Comparison of ENCODE assay signal across 13 cellular contexts in the genomic region with DNA sequence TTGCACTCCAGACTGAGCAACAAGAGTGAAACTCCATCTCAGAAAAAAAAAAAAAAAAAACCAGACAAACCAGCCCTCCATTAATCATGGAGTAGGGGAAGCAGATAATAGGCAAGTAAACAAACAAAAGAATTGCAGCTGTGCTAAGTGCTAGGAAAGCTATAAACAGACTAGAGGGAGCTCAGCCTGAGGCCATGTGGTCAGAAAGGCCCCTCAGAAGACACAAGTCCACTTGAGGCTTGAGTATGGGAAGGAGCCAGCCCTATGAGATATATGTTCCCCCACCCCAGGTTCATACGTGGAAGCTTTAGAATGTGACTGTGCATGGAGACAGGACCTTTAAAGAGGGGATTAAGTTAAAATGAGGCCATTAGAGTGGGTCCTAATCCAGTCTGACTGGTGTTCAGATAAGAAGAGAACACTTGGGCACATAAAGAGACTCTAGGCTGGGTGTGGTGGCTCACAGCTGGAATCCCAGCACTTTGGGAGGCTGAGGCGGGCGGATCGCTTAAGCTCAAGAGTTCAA.
A peak's percentile ranks its signal among the peaks of the same experiment; 100 is the strongest.
DNase-seq lines count a peak whose midpoint lies in the region; TF ChIP-seq lines count a peak whose summit lies in the region.
"Had no signal": no experiment of that assay in that cellular context is flagged by ENCODE, and none has a peak within 500 bp of the region (broad histone marks: within the 10 kb centered on the region; RNA-seq: fewer than 3 reads in every experiment).

No MANE protein-coding gene starts in this region.

- H3K4me3 ChIP-seq in A673 (ENCODE audit: low read depth, low read length, poor library complexity, severe bottlenecking) (no peak overlapping the region), dorsolateral prefrontal cortex (no peak overlapping the region)
- H3K4me3 ChIP-seq: prostate gland had no signal

- CTCF ChIA-PET in A673 (lab: Charles Lee) = no interaction called here

- BruUV-seq in A673 (replicated peaks; lab: Mats Ljungman, UMichigan) = no TSS peak

- no peaks in the 10 kb centered on the region for H3K36me3 ChIP-seq in A673 (ENCODE audit: insufficient read depth, low read length, poor library complexity, severe bottlenecking)
- H3K36me3 ChIP-seq: prostate gland had no signal

- intact Hi-C loops in A673 (cut with micrococcal nuclease; ENCODE audit: unreplicated experiment) (no loop called here), dorsolateral prefrontal cortex (cut with DNase I) (no loop called here)

- POLR2A ChIA-PET in A673 (lab: Charles Lee; ENCODE audit: low non-redundant PET) = no interaction called here

- TF ChIP-seq CTCF in A673 (conservative IDR thresholded peaks at IDR 0.05; ENCODE audit: low read depth, low read length) = no peak
- TF ChIP-seq CTCF in dorsolateral prefrontal cortex (IDR thresholded peaks at IDR 0.05 in 54 of 56, conservative IDR thresholded peaks at IDR 0.05 in 2 of 56; ENCODE audit: low read depth in 1 of 56, partially characterized antibody in 56 of 56) = no peak

- H3K9me3 ChIP-seq in A673 (ENCODE audit: low read depth, low read length, poor library complexity, severe bottlenecking) = no peaks in the 10 kb centered on the region
- H3K9me3 ChIP-seq: prostate gland had no signal

- DNase-seq in A673 (ENCODE audit: low spot score) = peak; percentile 9
- peak; percentile 89 for DNase-seq in H4 (ENCODE audit: low spot score)
- DNase-seq in NCI-H2227 treated with DMSO at 0.1 percent for 48 hours (lab: John Stamatoyannopoulos, UW) = peak; percentile 86
- peak; percentile 54 for DNase-seq in epithelial cell of prostate (ENCODE audit: low read depth, low spot score)
- no peak for DNase-seq in iPS-NIHi7 (ENCODE audit: extremely low spot score)
- DNase-seq in dorsolateral prefrontal cortex = no peak
- no peak for DNase-seq in SKM-1 (lab: John Stamatoyannopoulos, UW; ENCODE audit: unreplicated experiment)
- DNase-seq in hippocampal formation (lab: John Stamatoyannopoulos, UW) = no peak
- DNase-seq: activated CD4-positive, alpha-beta T cell treated with anti-CD3 and anti-CD28 coated beads, Interleukin-2, amount 10 ng/mL, durations not matched to agents 24 days and 14 days; activated effector memory CD4-positive, alpha-beta T cell treated with Interleukin-2 at 50 U/mL for 16 hours; Kasumi-1; stimulated activated CD4-positive, alpha-beta T cell treated with anti-CD3 and anti-CD28 coated beads, Interleukin-2, amount 100 ng/mL, for 48 hours had no signal

- H3K4me1 ChIP-seq in A673 (ENCODE audit: insufficient read depth, low read length, poor library complexity, severe bottlenecking) = no peaks in the 10 kb centered on the region
- H3K4me1 ChIP-seq: prostate gland had no signal

- H3K27ac ChIP-seq in A673 (ENCODE audit: low read depth, low read length, poor library complexity, severe bottlenecking) = no peak overlapping the region
- H3K27ac ChIP-seq in epithelial cell of prostate = peak overlapping the region; percentile 38
- H3K27ac ChIP-seq in dorsolateral prefrontal cortex = no peak overlapping the region
- H3K27ac ChIP-seq: prostate gland had no signal

- no peaks in the 10 kb centered on the region for H3K27me3 ChIP-seq in A673 (replicated peaks; ENCODE audit: insufficient read depth, low read depth, low read length, poor library complexity)
- no peaks in the 10 kb centered on the region for H3K27me3 ChIP-seq in dorsolateral prefrontal cortex

Comparison
In these comparisons a context has a peak if more than half of its experiments do, and no peak if none do; other contexts are left out.
1. DNase-seq: peak in A673 (single experiment), H4 (single experiment), NCI-H2227 treated with DMSO at 0.1 percent for 48 hours (single experiment) and epithelial cell of prostate (single experiment); none in iPS-NIHi7 (single experiment), dorsolateral prefrontal cortex (0 of 10), SKM-1 (single experiment) and hippocampal formation (0 of 2).